Comparison of ENCODE assay signal across 8 cellular contexts in genomic region chr5:54140247-54140646, GRCh38.
"Had no signal": no experiment of that assay in that cellular context is flagged by ENCODE, and none has a peak within 500 bp of the region (broad histone marks: within the 10 kb centered on the region; RNA-seq: fewer than 3 reads in every experiment).

No MANE protein-coding gene starts in this region.

- FAIRE-seq: HepG2, HTR-8/SVneo had no signal

- ATAC-seq: HepG2 had no signal

- H3K4me1 Mint-ChIP-seq: IgD-negative memory B cell had no signal

- H3K27me3 Mint-ChIP-seq: IgD-negative memory B cell had no signal

- DNase-seq: IMR-90, KBM-7, KG1 had no signal

- H3K27ac ChIP-seq: HL-60, KMS-11 had no signal

- H3K4me3 Mint-ChIP-seq: IgD-negative memory B cell had no signal

- H3K9ac ChIP-seq: KMS-11 had no signal

- H3K27ac Mint-ChIP-seq: IgD-negative memory B cell had no signal

- H3K4me2 ChIP-seq: KMS-11 had no signal

- H3K9me3 Mint-ChIP-seq: IgD-negative memory B cell had no signal
